8 cellular contexts compared by ENCODE assay signal in genomic region chr19:42108527-42109389, GRCh38. TPM values are rescaled to one million over a fixed set of nuclear protein-coding genes. Genes with fewer than 3 reads are reported as not detected.
DNase-seq lines count a peak whose midpoint lies in the region; ATAC-seq and TF ChIP-seq lines count a peak whose summit lies in the region.

No MANE protein-coding gene starts in this region.

- DNase-seq in ELR (ENCODE audit: low read depth) (peak; percentile 92), NCI-H2029 treated with DMSO at 0.1 percent for 48 hours (lab: John Stamatoyannopoulos, UW) (peak; percentile 81), T-helper 9 cell (peak; percentile 90), ascending aorta (ENCODE audit: low spot score in 2 of 2) (peak; percentile 19 to 87), hippocampal formation (lab: John Stamatoyannopoulos, UW) (peak; percentile 32 to 34), spleen (peak; percentile 94)

- H3K36me3 ChIP-seq in ascending aorta (no peaks in the 10 kb centered on the region), spleen (peaks cover 0 to 53% (median 0%) of the 10 kb centered on the region in 6 donors)

- H3K4me1 ChIP-seq in ascending aorta (no peaks in the 10 kb centered on the region), spleen (peaks cover 9 to 58% (median 28%) of the 10 kb centered on the region in 6 donors)

- peak; percentile 75 to 93 (median 87) for TF ChIP-seq CTCF in ascending aorta (IDR thresholded peaks at IDR 0.05)
- peak; percentile 91 to 100 (median 98) for TF ChIP-seq CTCF in spleen (IDR thresholded peaks at IDR 0.05 in 8 of 11, conservative IDR thresholded peaks at IDR 0.05 in 3 of 11)

- no peaks in the 10 kb centered on the region for H3K9me3 ChIP-seq in ascending aorta
- no peaks in the 10 kb centered on the region for H3K9me3 ChIP-seq in spleen

- intact Hi-C loops in ascending aorta (cut with DNase I) = loop anchor here (1.0 kb wide), 1 partner anchor 76 kb away; no protein-coding TSS in a partner anchor
- intact Hi-C loops in spleen (cut with DNase I; ENCODE audit: low total_unique reads) = no loop called here

- 23 to 39% (median 33%) methylated on average over 10 to 16 of the region's 16 CpGs for WGBS in spleen, 5 donors

- no peak overlapping the region for H3K4me3 ChIP-seq in ascending aorta
- peak overlapping the region in 1 of 8 donors; percentile 11 for H3K4me3 ChIP-seq in spleen

- peak; percentile 63 for ATAC-seq in HG02588 (IDR thresholded peaks at IDR 0.05; ENCODE audit: unreplicated experiment)
- ATAC-seq in GM21515 (IDR thresholded peaks at IDR 0.05; ENCODE audit: unreplicated experiment) = no peak

- no peaks in the 10 kb centered on the region for H3K27me3 ChIP-seq in ascending aorta
- no peaks in the 10 kb centered on the region for H3K27me3 ChIP-seq in spleen (replicated peaks in 1 of 7)

- no peak overlapping the region for H3K27ac ChIP-seq in ascending aorta
- H3K27ac ChIP-seq in spleen = peak overlapping the region in 4 of 8 donors; percentile 15 to 69 (median 24)

- TF ChIP-seq POLR2A in spleen (IDR thresholded peaks at IDR 0.05) = no peak

RNA-seq across cellular contexts. Expression of gene POU2F2, which starts 23.5 kb away (rescaled TPM):
- total RNA-seq in ascending aorta (not detected), spleen (10 to 100 TPM; 22.7 to 67.4 (median 45.4) TPM)
- 10 to 100 TPM; 22.3 to 48.5 (median 33.3) TPM for polyA plus RNA-seq in spleen

RNA-seq across cellular contexts. Expression of gene ZNF574, which starts 32.8 kb away (rescaled TPM):
- 14.9 TPM for total RNA-seq in ascending aorta
- 10 to 100 TPM; 12.0 to 21.0 (median 17.4) TPM for total RNA-seq in spleen
- 10 to 100 TPM in 1 of 3 donors, 1 to 10 TPM in 2; 4.7 to 10.5 (median 4.9) TPM for polyA plus RNA-seq in spleen

RNA-seq across cellular contexts. Expression of gene GRIK5, which starts 38.8 kb away (rescaled TPM):
- total RNA-seq in ascending aorta = 15.5 TPM
- total RNA-seq in spleen = 1 to 10 TPM in 6 of 7 donors, under 1 TPM in 1; 0.98 to 4.7 (median 2.2) TPM
- 1 to 10 TPM in 2 of 3 donors, under 1 TPM in 1; 0.94 to 1.4 (median 1.4) TPM for polyA plus RNA-seq in spleen

Comparison
In these comparisons a context has a peak if more than half of its experiments do, and no peak if none do; other contexts are left out.
1. DNase-seq: peak in every context shown above with its lines; median percentile 94 in spleen; 92 in ELR; 90 in T-helper 9 cell; 81 in NCI-H2029 treated with DMSO at 0.1 percent for 48 hours; 53 in ascending aorta; 33 in hippocampal formation.
2. RNA of gene POU2F2, which starts 23.5 kb away (total RNA-seq): 22.7 to 67.4 TPM in spleen; not detected in ascending aorta (single experiment); every median in the first group is over 10 times any median in the second.